ENCODE assay signal across 8 cellular contexts in genomic region chr18:3771121-3771971, GRCh38.
A peak's percentile ranks its signal among the peaks of the same experiment; 100 is the strongest.
DNase-seq lines count a peak whose midpoint lies in the region; ATAC-seq, FAIRE-seq and TF ChIP-seq lines count a peak whose summit lies in the region.

No MANE protein-coding gene starts in this region.

- CTCF ChIA-PET in activated naive CD4-positive, alpha-beta T cell treated with anti-CD3 and anti-CD28 coated beads for 36 hours (lab: Charles Lee): interaction anchor here (0.6 to 5.2 kb wide), 49 partner anchors 8 to 498 kb away, joined by 3 to 79 read pairs (median 4); no protein-coding TSS in a partner anchor

- DNase-seq in D721Med (ENCODE audit: insufficient read length, low spot score) (peak; percentile 64), HT1080 (ENCODE audit: low read depth) (peak; percentile 84), SK-MEL-5 (ENCODE audit: low read depth, low spot score) (peak; percentile 94), glomerular visceral epithelial cell (ENCODE audit: extremely low spot score) (peak; percentile 87), occipital lobe (lab: John Stamatoyannopoulos, UW) (peak; percentile 81), superior temporal gyrus (ENCODE audit: extremely low spot score) (peak; percentile 87)
- DNase-seq in activated naive CD4-positive, alpha-beta T cell treated with anti-CD3 and anti-CD28 coated beads for 36 hours: peak; percentile 88

- intact Hi-C loops in activated naive CD4-positive, alpha-beta T cell treated with anti-CD3 and anti-CD28 coated beads for 36 hours (cut with micrococcal nuclease): loop anchor here (1.0 to 5.0 kb wide), 5 partner anchors 99 to 1286 kb away; no protein-coding TSS in a partner anchor

- no peak overlapping the region for H3K27ac Mint-ChIP-seq in activated naive CD4-positive, alpha-beta T cell treated with anti-CD3 and anti-CD28 coated beads for 36 hours

- H3K36me3 Mint-ChIP-seq in activated naive CD4-positive, alpha-beta T cell treated with anti-CD3 and anti-CD28 coated beads for 36 hours (ENCODE audit: low read depth): no peaks in the 10 kb centered on the region

- H3K9me3 Mint-ChIP-seq in activated naive CD4-positive, alpha-beta T cell treated with anti-CD3 and anti-CD28 coated beads for 36 hours: peaks cover under 1% of the 10 kb centered on the region

- TF ChIP-seq CTCF in D721Med (IDR thresholded peaks at IDR 0.05; ENCODE audit: insufficient read depth, missing control alignments): peak; percentile 69

- no peak for FAIRE-seq in D721Med (lab: Jason Lieb, UNC)

- peaks cover 6% of the 10 kb centered on the region for H3K4me1 Mint-ChIP-seq in activated naive CD4-positive, alpha-beta T cell treated with anti-CD3 and anti-CD28 coated beads for 36 hours (ENCODE audit: low read depth)

- H3K27me3 Mint-ChIP-seq in activated naive CD4-positive, alpha-beta T cell treated with anti-CD3 and anti-CD28 coated beads for 36 hours (ENCODE audit: low read depth): peaks cover 28% of the 10 kb centered on the region

- H3K4me3 Mint-ChIP-seq in activated naive CD4-positive, alpha-beta T cell treated with anti-CD3 and anti-CD28 coated beads for 36 hours: peak overlapping the region; percentile 55

- in situ Hi-C loops in SK-MEL-5 (cut with HindIII; ENCODE audit: low pct_unique_long_range_greater_than_20kb, low sequenced_read_pairs): no loop called here

- ATAC-seq in GM21381 (IDR thresholded peaks at IDR 0.05; ENCODE audit: unreplicated experiment): peak; percentile 98

Comparison
In these comparisons a context has a peak if more than half of its experiments do, and no peak if none do; other contexts are left out.
1. Peak in every context shown above with its lines: DNase-seq and ATAC-seq.